ENCODE assay signal across 9 cellular contexts in the genomic region with DNA sequence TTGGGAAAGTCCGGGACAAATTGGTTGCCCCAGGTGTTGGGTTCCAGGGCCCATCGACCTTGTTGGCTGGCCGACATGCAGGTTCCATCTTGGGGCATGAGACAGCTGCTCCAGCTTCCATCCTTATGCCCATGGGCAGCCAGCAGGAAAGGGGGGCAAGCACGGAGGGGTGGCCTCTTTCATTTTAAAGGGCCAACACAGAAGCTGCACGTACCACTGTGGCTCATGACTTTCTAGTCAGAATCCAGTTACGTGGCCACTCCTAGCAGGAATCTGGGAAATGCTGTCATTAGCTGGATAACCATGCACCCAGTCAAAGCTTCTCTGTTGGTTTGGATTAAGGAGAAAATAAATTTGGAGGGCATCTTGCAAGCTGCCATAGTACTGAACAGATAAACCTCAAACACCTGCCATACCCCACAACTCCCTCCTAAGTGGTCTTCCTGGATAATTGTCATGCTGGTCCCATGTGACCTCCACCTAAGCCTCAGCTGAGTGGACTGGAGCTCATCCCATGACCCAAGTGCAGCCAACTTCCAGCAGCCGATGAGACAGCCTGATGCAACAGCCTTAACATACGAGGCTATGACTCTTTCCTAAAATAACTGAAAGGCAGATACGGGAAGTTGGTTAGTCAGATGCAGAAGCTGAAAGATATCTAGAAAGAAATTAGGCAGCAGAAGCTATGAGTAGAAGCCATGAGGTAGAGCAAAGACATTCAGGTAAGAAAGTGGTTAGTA. TPM values are rescaled to one million over a fixed set of nuclear protein-coding genes. Genes with fewer than 3 reads are reported as not detected.
DNase-seq lines count a peak whose midpoint lies in the region; ATAC-seq and TF ChIP-seq lines count a peak whose summit lies in the region.
"Had no signal": no experiment of that assay in that cellular context is flagged by ENCODE, and none has a peak within 500 bp of the region (broad histone marks: within the 10 kb centered on the region; RNA-seq: fewer than 3 reads in every experiment).

No MANE protein-coding gene starts in this region.

- H3K4me1 ChIP-seq in IMR-90 (ENCODE audit: control insufficient read depth, insufficient read depth, low read length) = peaks cover 14% of the 10 kb centered on the region
- peaks cover 13% of the 10 kb centered on the region for H3K4me1 ChIP-seq in skeletal muscle satellite cell (ENCODE audit: control insufficient read depth, insufficient read depth, low read length)
- peaks cover 3% of the 10 kb centered on the region; the same call in 1 of the 2 replicates for H3K4me1 ChIP-seq in H9 (ENCODE audit: insufficient read depth, low read length)

- peak overlapping the region; percentile 52; the same call in 1 of the 2 replicates for H3K56ac ChIP-seq in IMR-90 (ENCODE audit: extremely low read depth, insufficient read depth, low read length)
- H3K56ac ChIP-seq in H9 (ENCODE audit: insufficient read length, low read depth, low read length) = no peak overlapping the region

- peaks cover 3% of the 10 kb centered on the region for H3K4me1 Mint-ChIP-seq in stimulated activated naive CD8-positive, alpha-beta T cell treated with anti-CD3 and anti-CD28 coated beads, Interleukin-15, amount 100 ng/mL, for 72 hours
- H3K4me1 Mint-ChIP-seq in H9 = peaks cover 4 to 5% of the 10 kb centered on the region in 2 experiments; a peak in 3 of 4 replicates

- H2BK5ac ChIP-seq in IMR-90 (ENCODE audit: low read depth, low read length, poor library complexity, severe bottlenecking) (peak overlapping the region; percentile 86), H9 (ENCODE audit: insufficient read length, low read length) (no peak overlapping the region)

- H4K5ac ChIP-seq in IMR-90 (ENCODE audit: low read depth, low read length) (peak overlapping the region; percentile 48), H9 (ENCODE audit: insufficient read length, low read depth, low read length) (no peak overlapping the region)

- peak overlapping the region; percentile 25 for H2AFZ ChIP-seq in IMR-90 (replicated peaks; ENCODE audit: low read length, poor library complexity)
- no peak overlapping the region for H2AFZ ChIP-seq in H9 (ENCODE audit: low read length)

- no peak for TF ChIP-seq CTCF in IMR-90 (conservative IDR thresholded peaks at IDR 0.05; ENCODE audit: low read depth, low read length)
- no peak for TF ChIP-seq CTCF in choroid plexus epithelial cell (conservative IDR thresholded peaks at IDR 0.05; ENCODE audit: low read depth, low read length)
- no peak for TF ChIP-seq CTCF in H9 (conservative IDR thresholded peaks at IDR 0.05)

- H2AK5ac ChIP-seq in IMR-90 (ENCODE audit: low read depth, low read length) (peak overlapping the region; percentile 6; the same call in 1 of the 2 replicates), H9 (ENCODE audit: insufficient read length, low read length) (no peak overlapping the region)

- intact Hi-C loops in IMR-90 (cut with micrococcal nuclease) = no loop called here

- H3K4ac ChIP-seq in IMR-90 (ENCODE audit: low read depth, low read length) (peak overlapping the region; percentile 90), H9 (ENCODE audit: low read depth, low read length) (no peak overlapping the region)

- peaks cover 19% of the 10 kb centered on the region for H3K9me1 ChIP-seq in IMR-90 (ENCODE audit: insufficient read depth, low read length)

- dilution Hi-C loops in IMR-90 (cut with HindIII; ENCODE audit: low sequenced_read_pairs, unreplicated experiment) = no loop called here

- H3K79me1 ChIP-seq in IMR-90 (ENCODE audit: low read depth in 1 of 2, low read length in 2 of 2) (no peaks in the 10 kb centered on the region), H9 (ENCODE audit: insufficient read depth, low read depth, low read length, poor library complexity, severe bottlenecking) (no peaks in the 10 kb centered on the region)

- DNase-seq in stimulated activated naive CD8-positive, alpha-beta T cell treated with anti-CD3 and anti-CD28 coated beads, Interleukin-15, amount 100 ng/mL, for 72 hours = peak in 1 of 2 donors; percentile 24
- DNase-seq in stimulated activated naive CD8-positive, alpha-beta T cell treated with anti-CD3 and anti-CD28 coated beads, Interleukin-15, Interleukin-2, amounts not matched to agents 100 U/mL and 50 U/mL, for 24 hours = no peak
- DNase-seq in IMR-90 (peak; percentile 95), choroid plexus epithelial cell (ENCODE audit: low read depth) (peak; percentile 89), H9 (no peak)
- no peak for DNase-seq in stimulated activated CD8-positive, alpha-beta memory T cell treated with anti-CD3 and anti-CD28 coated beads, Interleukin-4, amount 100 ng/mL, for 48 hours
- no peak for DNase-seq in activated CD4-positive, alpha-beta T cell treated with anti-CD3 and anti-CD28 coated beads, Interleukin-2, amount 50 U/mL, for 48 hours

- TF ChIP-seq RAD21 in IMR-90 (IDR thresholded peaks at IDR 0.05; ENCODE audit: low read length) = no peak

- ATAC-seq in stimulated activated naive CD8-positive, alpha-beta T cell treated with anti-CD3 and anti-CD28 coated beads, Interleukin-15, amount 100 ng/mL, for 72 hours = peak; percentile 75
- ATAC-seq in stimulated activated naive CD8-positive, alpha-beta T cell treated with anti-CD3 and anti-CD28 coated beads, Interleukin-15, Interleukin-2, amounts not matched to agents 100 U/mL and 50 U/mL, for 24 hours = no peak
- peak; percentile 90 for ATAC-seq in IMR-90 (ENCODE audit: low read depth)

- H2BK15ac ChIP-seq in IMR-90 (ENCODE audit: low read depth, low read length) (peak overlapping the region; percentile 77; the same call in 2 of the 3 replicates), H9 (ENCODE audit: low read depth, low read length) (no peak overlapping the region)

- H3K18ac ChIP-seq in IMR-90 (ENCODE audit: low read depth, low read length) (peak overlapping the region; percentile 65), H9 (ENCODE audit: insufficient read length, low read depth, low read length) (no peak overlapping the region)

- H3K23ac ChIP-seq in IMR-90 (ENCODE audit: low read depth, low read length) (peak overlapping the region; percentile 59; the same call in 1 of the 2 replicates), H9 (ENCODE audit: insufficient read length, low read depth, low read length) (no peak overlapping the region)

- H3K23me2 ChIP-seq in H9 (ENCODE audit: insufficient read length, low read depth, low read length, poor library complexity, severe bottlenecking) = no peaks in the 10 kb centered on the region

- peak overlapping the region; percentile 42 for H2AK9ac ChIP-seq in IMR-90 (replicated peaks; ENCODE audit: low read depth, low read length, poor library complexity)

- peak overlapping the region; percentile 53 for H3K9ac ChIP-seq in IMR-90 (ENCODE audit: low read depth, low read length)
- no peak overlapping the region for H3K9ac ChIP-seq in skeletal muscle satellite cell (ENCODE audit: low read depth, low read length)
- no peak overlapping the region for H3K9ac ChIP-seq in H9 (ENCODE audit: extremely low read depth, insufficient read length, low read length)

- peak; percentile 37; the same call in 1 of the 2 replicates for TF ChIP-seq POLR2A in IMR-90 (IDR thresholded peaks at IDR 0.05; ENCODE audit: low read depth, low read length)

- H3K36me3 ChIP-seq in IMR-90 (ENCODE audit: control insufficient read depth, insufficient read depth, low read length) (no peaks in the 10 kb centered on the region), skeletal muscle satellite cell (ENCODE audit: insufficient read depth, low read length) (no peaks in the 10 kb centered on the region)
- H3K36me3 ChIP-seq: tibial nerve had no signal

- POLR2A ChIA-PET in IMR-90 (lab: Charles Lee; ENCODE audit: unreplicated experiment) = no interaction called here

- H3T11ph ChIP-seq in H9 (ENCODE audit: low read length) = no peak overlapping the region

- H4K91ac ChIP-seq in IMR-90 (ENCODE audit: insufficient read depth, low read depth, low read length) = peak overlapping the region; percentile 69
- no peak overlapping the region for H4K91ac ChIP-seq in H9 (ENCODE audit: insufficient read length, low read depth, low read length)

- WGBS in IMR-90 (ENCODE audit: extremely low coverage in 2 of 2, insufficient read length in 1 of 2), 2 experiments = 83% methylated on average over 2 of the region's 9 CpGs; no CpG with 5 or more reads in 1 of the 2 experiments
- no CpG with 5 or more reads among the region's 9 CpGs for WGBS in H9 (ENCODE audit: extremely low coverage, insufficient read length, low lambda C conversion rate)

- peaks cover 3 to 5% (median 5%) of the 10 kb centered on the region in 3 experiments; a peak in 6 of 7 replicates for H3K36me3 Mint-ChIP-seq in H9 (ENCODE audit: insufficient read depth in 1 of 3, low read depth in 3 of 3)

- CTCF ChIA-PET in IMR-90 (lab: Yijun Ruan, JAX) = no interaction called here

- BruUV-seq in IMR-90 (replicated peaks; lab: Mats Ljungman, UMichigan) = no TSS peak

- H3K9me3 Mint-ChIP-seq in stimulated activated naive CD8-positive, alpha-beta T cell treated with anti-CD3 and anti-CD28 coated beads, Interleukin-15, amount 100 ng/mL, for 72 hours = peaks cover 5% of the 10 kb centered on the region in 2 donors
- peaks cover 5 to 10% of the 10 kb centered on the region in 2 experiments for H3K9me3 Mint-ChIP-seq in H9

- H3K4me3 Mint-ChIP-seq in stimulated activated naive CD8-positive, alpha-beta T cell treated with anti-CD3 and anti-CD28 coated beads, Interleukin-15, amount 100 ng/mL, for 72 hours = no peak overlapping the region
- no peak overlapping the region for H3K4me3 Mint-ChIP-seq in H9

- H3K4me2 ChIP-seq in IMR-90 (ENCODE audit: low read depth, low read length) = peak overlapping the region; percentile 37; the same call in 1 of the 2 replicates
- peak overlapping the region; percentile 22 for H3K4me2 ChIP-seq in skeletal muscle satellite cell (ENCODE audit: low read length)
- H3K4me2 ChIP-seq in H9 (ENCODE audit: insufficient read depth, insufficient read length, low read length) = no peak overlapping the region

- H2BK120ac ChIP-seq in IMR-90 (ENCODE audit: low read depth, low read length) (peak overlapping the region; percentile 88), H9 (ENCODE audit: low read depth, low read length, poor library complexity, severe bottlenecking) (no peak overlapping the region)

- H4K20me1 ChIP-seq in IMR-90 (ENCODE audit: insufficient read depth, low read length) (no peaks in the 10 kb centered on the region), H9 (ENCODE audit: control insufficient read depth, insufficient read depth, insufficient read length) (no peaks in the 10 kb centered on the region)

- peak overlapping the region; percentile 69; the same call in 1 of the 2 replicates for H3K27ac ChIP-seq in IMR-90 (ENCODE audit: insufficient read depth, low read length)
- H3K27ac ChIP-seq in H9 (ENCODE audit: insufficient read length, low read depth, low read length) = no peak overlapping the region

- peak overlapping the region; percentile 45 to 82; a peak in 3 of 4 replicates for H4K8ac ChIP-seq in IMR-90 (ENCODE audit: low read depth in 2 of 2, low read length in 2 of 2)
- no peak overlapping the region for H4K8ac ChIP-seq in H9 (replicated peaks; ENCODE audit: insufficient read length, low read depth, low read length)

- H2BK20ac ChIP-seq in IMR-90 (ENCODE audit: low read depth, low read length) (peak overlapping the region; percentile 90), H9 (ENCODE audit: low read depth, low read length, poor library complexity, severe bottlenecking) (no peak overlapping the region)

- H3K27ac Mint-ChIP-seq in stimulated activated naive CD8-positive, alpha-beta T cell treated with anti-CD3 and anti-CD28 coated beads, Interleukin-15, amount 100 ng/mL, for 72 hours = peak overlapping the region in 1 of 2 donors; percentile 59
- no peak overlapping the region for H3K27ac Mint-ChIP-seq in H9

- no peak overlapping the region for H2BK12ac ChIP-seq in H9 (ENCODE audit: insufficient read length, low read depth, low read length)

- H3K4me3 ChIP-seq in IMR-90 (ENCODE audit: insufficient read depth, low read depth, low read length) (no peak overlapping the region), choroid plexus epithelial cell (ENCODE audit: low read depth, low read length) (no peak overlapping the region), skeletal muscle satellite cell (ENCODE audit: low read length) (no peak overlapping the region)
- H3K4me3 ChIP-seq: tibial nerve had no signal

- peak overlapping the region; percentile 78 for H3K14ac ChIP-seq in IMR-90 (replicated peaks; ENCODE audit: low read depth, low read length)
- no peak overlapping the region for H3K14ac ChIP-seq in H9 (ENCODE audit: insufficient read depth, low read length)

- no peaks in the 10 kb centered on the region for H3K79me2 ChIP-seq in H9 (ENCODE audit: insufficient read depth, low read length)

- H3K27me3 Mint-ChIP-seq in stimulated activated naive CD8-positive, alpha-beta T cell treated with anti-CD3 and anti-CD28 coated beads, Interleukin-15, amount 100 ng/mL, for 72 hours = no peaks in the 10 kb centered on the region
- no peaks in the 10 kb centered on the region; the same call in 1 of the 2 replicates for H3K27me3 Mint-ChIP-seq in H9 (ENCODE audit: low read depth)

- no peaks in the 10 kb centered on the region for H3K9me3 ChIP-seq in IMR-90 (ENCODE audit: control insufficient read depth, insufficient read depth, low read length)
- H3K9me3 ChIP-seq in skeletal muscle satellite cell (replicated peaks; ENCODE audit: low read length) = no peaks in the 10 kb centered on the region
- no peaks in the 10 kb centered on the region for H3K9me3 ChIP-seq in H9 (ENCODE audit: control insufficient read depth, low read depth, low read length)
- H3K9me3 ChIP-seq: tibial nerve had no signal

- H3K27me3 ChIP-seq in IMR-90 (ENCODE audit: control insufficient read depth, insufficient read depth, low read length) (no peaks in the 10 kb centered on the region), skeletal muscle satellite cell (ENCODE audit: control insufficient read depth, insufficient read depth, low read length) (no peaks in the 10 kb centered on the region), H9 (ENCODE audit: insufficient read depth, low read length) (no peaks in the 10 kb centered on the region)
- H3K27me3 ChIP-seq: tibial nerve had no signal

- in situ Hi-C loops in IMR-90 (cut with MboI; ENCODE audit: low sequenced_read_pairs) = no loop called here

RNA-seq across cellular contexts. Expression of a gene that starts 21.4 kb away (rescaled TPM):
- 78.7 and 88.3 TPM in 2 replicates for total RNA-seq in IMR-90 (2012; rRNA removed)
- polyA plus RNA-seq in IMR-90 (2012; rRNA removed) = 71.5 and 75.2 TPM in 2 replicates
- polyA plus RNA-seq in IMR-90 (2012; cell fraction: cytosol; rRNA removed) = 49.6 and 55.2 TPM in 2 replicates
- polyA plus RNA-seq in IMR-90 (2012; cell fraction: nucleus; rRNA removed; ENCODE audit: low replicate concordance) = 50.0 and 117 TPM in 2 replicates
- total RNA-seq in skeletal muscle satellite cell (2012; rRNA removed) = 8.6 and 9.8 TPM in 2 replicates
- total RNA-seq in H9 (2021) = 5.5 and 5.8 TPM in 2 replicates

Comparison
In these comparisons a context has a peak if more than half of its experiments do, and no peak if none do; other contexts are left out.
1. DNase-seq: peak in IMR-90 (single experiment) and choroid plexus epithelial cell (single experiment); none in stimulated activated naive CD8-positive, alpha-beta T cell treated with anti-CD3 and anti-CD28 coated beads, Interleukin-15, Interleukin-2, amounts not matched to agents 100 U/mL and 50 U/mL, for 24 hours (single experiment), H9 (single experiment), stimulated activated CD8-positive, alpha-beta memory T cell treated with anti-CD3 and anti-CD28 coated beads, Interleukin-4, amount 100 ng/mL, for 48 hours (single experiment) and activated CD4-positive, alpha-beta T cell treated with anti-CD3 and anti-CD28 coated beads, Interleukin-2, amount 50 U/mL, for 48 hours (0 of 2).
2. RNA of a gene that starts 21.4 kb away (total RNA-seq): 78.7 to 88.3 TPM in IMR-90; 5.5 to 5.8 TPM in H9; every median in the first group is over 10 times any median in the second.